Comparison of ENCODE assay signal across 12 cellular contexts in the genomic region with DNA sequence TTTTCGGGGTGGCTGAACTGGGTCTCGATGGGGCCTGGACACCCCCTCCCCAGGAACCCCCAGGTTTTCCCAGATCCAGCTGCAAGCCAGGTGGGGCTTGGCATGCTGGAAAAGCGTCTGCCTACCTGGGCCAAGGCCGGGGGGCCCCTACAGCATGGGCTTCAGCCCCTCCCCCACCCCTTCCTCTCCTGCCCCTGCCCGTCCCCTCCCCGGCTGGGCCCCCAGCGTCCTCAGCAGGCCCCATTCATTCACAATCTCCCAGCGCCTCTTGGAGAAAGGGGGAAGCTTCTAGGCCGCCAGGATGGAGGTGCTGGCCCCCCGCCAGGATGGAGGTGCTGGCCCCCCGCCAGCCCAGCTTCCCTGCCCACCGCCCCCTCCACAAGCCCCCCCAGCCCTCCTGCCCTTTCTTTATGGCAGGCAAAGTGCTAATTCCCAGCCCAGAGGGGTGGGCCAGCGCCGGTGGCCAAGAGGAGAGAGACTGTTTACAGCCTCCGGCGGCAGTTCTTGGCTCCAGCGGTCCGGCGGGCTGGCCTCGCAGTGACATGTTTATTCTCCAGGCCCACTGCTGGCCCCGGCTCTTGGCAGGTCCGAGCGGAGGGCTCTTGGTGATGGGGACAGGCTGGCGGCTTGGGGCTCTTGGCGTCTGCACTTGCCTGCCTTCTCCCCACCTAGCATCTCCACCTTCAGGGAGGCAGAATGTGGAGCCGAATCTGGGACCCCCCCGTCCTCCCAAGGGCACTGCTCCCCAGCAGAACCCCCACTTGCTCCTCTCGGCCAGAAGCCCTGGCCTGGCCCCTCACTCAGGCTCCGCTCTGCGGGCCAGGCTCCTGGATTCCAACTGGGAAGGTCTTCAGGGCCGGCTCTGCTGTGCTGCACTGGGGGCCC.
DNase-seq lines count a peak whose midpoint lies in the region; ATAC-seq and TF ChIP-seq lines count a peak whose summit lies in the region.
"Had no signal": no experiment of that assay in that cellular context is flagged by ENCODE, and none has a peak within 500 bp of the region (broad histone marks: within the 10 kb centered on the region; RNA-seq: fewer than 3 reads in every experiment).

No MANE protein-coding gene starts in this region.

- H3K4me1 Mint-ChIP-seq in GM23338: peaks cover 44% of the 10 kb centered on the region
- no peaks in the 10 kb centered on the region for H3K4me1 Mint-ChIP-seq in naive thymus-derived CD8-positive, alpha-beta T cell
- H3K4me1 Mint-ChIP-seq: activated B cell treated with CpG ODN at 0.5 μM for 24 hours had no signal

- H3K79me2 ChIP-seq in GM23338 (replicated peaks; ENCODE audit: insufficient read depth): peaks cover 46% of the 10 kb centered on the region

- H3K36me3 Mint-ChIP-seq in GM23338 (ENCODE audit: low read depth): no peaks in the 10 kb centered on the region; the same call in 2 of the 3 replicates
- no peaks in the 10 kb centered on the region for H3K36me3 Mint-ChIP-seq in naive thymus-derived CD8-positive, alpha-beta T cell
- H3K36me3 Mint-ChIP-seq: activated naive CD4-positive, alpha-beta T cell treated with anti-CD3 and anti-CD28 coated beads, Interleukin-2, amount 50 U/mL, for 72 hours had no signal

- peaks cover 3% of the 10 kb centered on the region; the same call in 1 of the 2 replicates for H4K20me1 ChIP-seq in GM23338 (replicated peaks; ENCODE audit: insufficient read depth)

- DNase-seq in GM23338 (ENCODE audit: low spot score) (peak; percentile 62), amygdala (lab: John Stamatoyannopoulos, UW) (peak in 46 of 56 donors; percentile 10 to 81 (median 52)), left ventricle myocardium superior (peak; percentile 89), posterior vena cava (ENCODE audit: low spot score) (peak; percentile 85), ecto neural progenitor cell (ENCODE audit: low spot score) (no peak), RKO (ENCODE audit: low spot score) (no peak)
- no peak for DNase-seq in naive thymus-derived CD8-positive, alpha-beta T cell
- DNase-seq: activated B cell treated with CpG ODN at 0.5 μM for 24 hours, NCI-H524 treated with DMSO at 0.1 percent for 48 hours had no signal

- H3K9me2 ChIP-seq in GM23338 (ENCODE audit: insufficient read depth): no peaks in the 10 kb centered on the region

- peak; percentile 18 for ATAC-seq in GM23338
- ATAC-seq in left ventricle myocardium superior: peak; percentile 68
- no peak for ATAC-seq in naive thymus-derived CD8-positive, alpha-beta T cell
- no peak for ATAC-seq in HG03571 (IDR thresholded peaks at IDR 0.05; ENCODE audit: unreplicated experiment)
- ATAC-seq: activated naive CD4-positive, alpha-beta T cell treated with anti-CD3 and anti-CD28 coated beads, Interleukin-2, amount 50 U/mL, for 72 hours had no signal

- no peaks in the 10 kb centered on the region for H3K36me3 ChIP-seq in GM23338 (ENCODE audit: insufficient read depth)
- H3K36me3 ChIP-seq: HAP-1 had no signal

- TF ChIP-seq CTCF in GM23338 (conservative IDR thresholded peaks at IDR 0.05; ENCODE audit: low read depth in 2 of 2): no peak

- H3K4me3 Mint-ChIP-seq in GM23338: no peak overlapping the region
- no peak overlapping the region for H3K4me3 Mint-ChIP-seq in naive thymus-derived CD8-positive, alpha-beta T cell
- H3K4me3 Mint-ChIP-seq: activated B cell treated with CpG ODN at 0.5 μM for 24 hours had no signal

- peaks cover 2% of the 10 kb centered on the region for H3K27me3 Mint-ChIP-seq in GM23338 (ENCODE audit: insufficient read depth, low read depth, poor library complexity)
- peaks cover 2 to 9% (median 3%) of the 10 kb centered on the region in 5 donors for H3K27me3 Mint-ChIP-seq in naive thymus-derived CD8-positive, alpha-beta T cell

- H3K4me1 ChIP-seq in GM23338 (ENCODE audit: insufficient read depth): peaks cover 23% of the 10 kb centered on the region; the same call in 1 of the 2 replicates

- H3K27ac Mint-ChIP-seq in GM23338: peak overlapping the region; percentile 80
- no peak overlapping the region for H3K27ac Mint-ChIP-seq in naive thymus-derived CD8-positive, alpha-beta T cell
- H3K27ac Mint-ChIP-seq: activated B cell treated with CpG ODN at 0.5 μM for 24 hours; activated naive CD4-positive, alpha-beta T cell treated with anti-CD3 and anti-CD28 coated beads, Interleukin-2, amount 50 U/mL, for 72 hours had no signal

- POLR2A ChIA-PET in naive thymus-derived CD8-positive, alpha-beta T cell (lab: Charles Lee): no interaction called here

- no peaks in the 10 kb centered on the region for H3F3A ChIP-seq in GM23338 (replicated peaks; ENCODE audit: low read depth)

- H2AFZ ChIP-seq in GM23338: no peak overlapping the region

- no peaks in the 10 kb centered on the region for H3K9me3 Mint-ChIP-seq in GM23338
- H3K9me3 Mint-ChIP-seq in naive thymus-derived CD8-positive, alpha-beta T cell: peaks cover 0 to 4% (median 0%) of the 10 kb centered on the region in 9 donors
- H3K9me3 Mint-ChIP-seq: activated naive CD4-positive, alpha-beta T cell treated with anti-CD3 and anti-CD28 coated beads, Interleukin-2, amount 50 U/mL, for 72 hours had no signal

- no peak overlapping the region for H3K27ac ChIP-seq in GM23338 (ENCODE audit: low read depth)

- H3K4me3 ChIP-seq in GM23338: no peak overlapping the region
- H3K4me3 ChIP-seq: HAP-1 had no signal

- H3K27me3 ChIP-seq in GM23338 (ENCODE audit: insufficient read depth): no peaks in the 10 kb centered on the region

- peak overlapping the region; percentile 43; the same call in 1 of the 2 replicates for H3K4me2 ChIP-seq in GM23338

- intact Hi-C loops in left ventricle myocardium superior (cut with micrococcal nuclease) (no loop called here), posterior vena cava (cut with DNase I) (no loop called here)

TF ChIP-seq in GM23338, 12 proteins besides CTCF, POLR2A, EP300 and RAD21 (continues in another document):
- TF ChIP-seq CREB1 (CRISPR knock-in tag; IDR thresholded peaks at IDR 0.05; ENCODE audit: low read depth) (no peak), POLR2AphosphoS5 (IDR thresholded peaks at IDR 0.05; ENCODE audit: low read depth) (no peak), EZH2phosphoT487 (IDR thresholded peaks at IDR 0.05; ENCODE audit: unreplicated experiment) (no peak), REST (IDR thresholded peaks at IDR 0.05; ENCODE audit: unreplicated experiment) (no peak), ZNF114 (CRISPR knock-in tag; IDR thresholded peaks at IDR 0.05) (no peak), JUNB (IDR thresholded peaks at IDR 0.05; ENCODE audit: unreplicated experiment) (no peak), STAT1 (IDR thresholded peaks at IDR 0.05; ENCODE audit: unreplicated experiment) (no peak), ETS1 (IDR thresholded peaks at IDR 0.05) (no peak)

Comparison
In these comparisons a context has a peak if more than half of its experiments do, and no peak if none do; other contexts are left out.
1. ATAC-seq: peak in GM23338 (single experiment) and left ventricle myocardium superior (single experiment); none in naive thymus-derived CD8-positive, alpha-beta T cell (0 of 2) and HG03571 (single experiment).
2. DNase-seq: peak in GM23338 (single experiment), amygdala (46 of 56), left ventricle myocardium superior (single experiment) and posterior vena cava (single experiment); none in naive thymus-derived CD8-positive, alpha-beta T cell (0 of 10), ecto neural progenitor cell (single experiment) and RKO (single experiment).